In genomic region chr19:18385359-18385674, GRCh38 we compare ENCODE assay signal across 1 cellular context.
TF ChIP-seq lines count a peak whose summit lies in the region.

No MANE protein-coding gene starts in this region.

TF ChIP-seq in HepG2, 621 proteins besides CTCF, POLR2A, EP300 and RAD21 (continues in another document):
- TF ChIP-seq THAP11 (CRISPR knock-in tag; IDR thresholded peaks at IDR 0.05), result no peak
- 0 out of 2 replicates have a peak, but pooled peaks have one; percentile 51 for TF ChIP-seq NFKBIZ (CRISPR knock-in tag; IDR thresholded peaks at IDR 0.05)
- no peak for TF ChIP-seq ZNF546 (CRISPR knock-in tag; conservative IDR thresholded peaks at IDR 0.05)
- TF ChIP-seq CREBL2 (CRISPR knock-in tag; IDR thresholded peaks at IDR 0.05; ENCODE audit: borderline replicate concordance), result no peak
- 0 out of 2 replicates have a peak, but pooled peaks have one; percentile 16 for TF ChIP-seq ZNF709 (CRISPR knock-in tag; IDR thresholded peaks at IDR 0.05)
- TF ChIP-seq ZNF513 (CRISPR knock-in tag; conservative IDR thresholded peaks at IDR 0.05), result no peak
- no peak for TF ChIP-seq ZSCAN29 (CRISPR knock-in tag; conservative IDR thresholded peaks at IDR 0.05)
- no peak for TF ChIP-seq ZNF7 (CRISPR knock-in tag; IDR thresholded peaks at IDR 0.05)
- peak; percentile 87 for TF ChIP-seq SSRP1 (CRISPR knock-in tag; IDR thresholded peaks at IDR 0.05)
- no peak for TF ChIP-seq DMTF1 (CRISPR knock-in tag; IDR thresholded peaks at IDR 0.05)
- no peak for TF ChIP-seq MAFF (IDR thresholded peaks at IDR 0.05; ENCODE audit: low read depth, low read length)
- TF ChIP-seq ZNF263 (CRISPR knock-in tag; IDR thresholded peaks at IDR 0.05), result peak; percentile 43; the same call in 1 of the 2 replicates
- TF ChIP-seq SMARCC2 (IDR thresholded peaks at IDR 0.05), result no peak
- no peak for TF ChIP-seq KAT8 (CRISPR knock-in tag; IDR thresholded peaks at IDR 0.05)
- no peak for TF ChIP-seq ERF (CRISPR knock-in tag; IDR thresholded peaks at IDR 0.05)
- TF ChIP-seq MIER2 (CRISPR knock-in tag; IDR thresholded peaks at IDR 0.05), result no peak
- no peak for TF ChIP-seq MAZ (IDR thresholded peaks at IDR 0.05; ENCODE audit: borderline replicate concordance, low read depth, low read length)
- TF ChIP-seq MAZ (CRISPR knock-in tag; IDR thresholded peaks at IDR 0.05; ENCODE audit: low read depth), result no peak
- TF ChIP-seq MTF2 (CRISPR knock-in tag; IDR thresholded peaks at IDR 0.05; ENCODE audit: borderline replicate concordance), result peak; percentile 6; the same call in 1 of the 2 replicates
- TF ChIP-seq BRCA1 (CRISPR knock-in tag; IDR thresholded peaks at IDR 0.05), result no peak
- TF ChIP-seq YEATS4 (CRISPR knock-in tag; IDR thresholded peaks at IDR 0.05; ENCODE audit: borderline replicate concordance), result no peak
- no peak for TF ChIP-seq ZNF318 (CRISPR knock-in tag; IDR thresholded peaks at IDR 0.05)
- no peak for TF ChIP-seq ZNF639 (CRISPR knock-in tag; conservative IDR thresholded peaks at IDR 0.05)
- TF ChIP-seq JUNB (CRISPR knock-in tag; IDR thresholded peaks at IDR 0.05; ENCODE audit: borderline replicate concordance), result no peak
- no peak for TF ChIP-seq ZNF646 (CRISPR knock-in tag; IDR thresholded peaks at IDR 0.05)
- no peak for TF ChIP-seq ZFP36L2 (CRISPR knock-in tag; IDR thresholded peaks at IDR 0.05)
- TF ChIP-seq TOE1 (CRISPR knock-in tag; IDR thresholded peaks at IDR 0.05), result no peak
- no peak for TF ChIP-seq HNRNPH1 (optimal IDR thresholded peaks at IDR 0.05; ENCODE audit: low read depth, low read length)
- no peak for TF ChIP-seq POGZ (CRISPR knock-in tag; IDR thresholded peaks at IDR 0.05)
- TF ChIP-seq MED13 (CRISPR knock-in tag; IDR thresholded peaks at IDR 0.05), result no peak
- no peak for TF ChIP-seq ZNF773 (CRISPR knock-in tag; IDR thresholded peaks at IDR 0.05; ENCODE audit: borderline replicate concordance)
- TF ChIP-seq CEBPZ (IDR thresholded peaks at IDR 0.05; ENCODE audit: low read length), result no peak; the same call in 1 of the 2 replicates
